Comparison of ENCODE assay signal across 20 cellular contexts in the genomic region with DNA sequence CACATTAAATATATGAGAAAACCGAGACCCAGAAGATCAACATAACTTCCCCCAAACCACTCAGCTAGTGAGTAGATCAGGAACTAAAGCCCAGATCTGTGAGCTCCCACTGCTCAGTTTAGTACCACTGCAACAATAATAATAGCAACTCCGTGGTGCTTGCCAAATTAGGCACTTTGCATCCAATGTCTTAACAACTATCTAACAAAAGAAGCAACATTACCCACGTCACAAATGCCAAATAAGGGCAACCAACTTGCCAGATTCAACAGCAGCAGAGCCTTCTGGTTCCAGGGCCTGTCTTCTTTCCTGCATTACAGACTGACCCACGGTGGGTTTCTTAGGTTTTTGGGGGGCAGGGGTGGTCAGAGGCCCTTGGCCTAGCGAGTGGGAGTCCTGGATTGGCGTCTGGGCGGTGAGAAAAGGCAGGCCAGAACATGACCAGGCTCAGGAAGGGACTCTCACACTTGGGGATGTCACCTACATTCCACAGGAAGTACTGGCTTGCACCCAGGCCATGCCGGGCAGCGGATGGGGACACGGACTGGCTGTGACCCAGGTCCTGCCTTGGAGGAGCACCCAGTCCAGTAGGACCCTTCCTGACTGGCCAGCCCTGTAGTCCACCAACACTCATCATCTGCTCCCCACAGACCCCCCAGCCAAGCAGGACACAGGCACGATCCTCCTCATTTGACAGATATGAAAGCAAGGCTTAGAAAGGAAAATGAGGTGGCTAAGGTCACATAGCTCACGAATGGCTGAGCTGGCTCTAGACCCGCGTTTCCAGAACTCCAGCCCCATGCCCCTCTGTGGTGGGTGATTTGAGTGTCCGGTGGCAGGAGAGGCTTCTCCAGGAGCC. TPM values are rescaled to one million over a fixed set of nuclear protein-coding genes. Genes with fewer than 3 reads are reported as not detected.
"Had no signal": no experiment of that assay in that cellular context is flagged by ENCODE, and none has a peak within 500 bp of the region (broad histone marks: within the 10 kb centered on the region; RNA-seq: fewer than 3 reads in every experiment).

No MANE protein-coding gene starts in this region.

- ATAC-seq: left colon, pancreas had no signal

- H3K4me3 Mint-ChIP-seq: activated CD4-positive, alpha-beta T cell treated with anti-CD3 and anti-CD28 coated beads, Interleukin-2, amount 10 ng/mL, durations not matched to agents 24 days and 14 days; activated naive CD4-positive, alpha-beta T cell treated with anti-CD3 and anti-CD28 coated beads for 36 hours; neural progenitor cell had no signal

- H3K9me3 ChIP-seq: adrenal gland, pancreas, thoracic aorta, uterus had no signal

- H3K27ac Mint-ChIP-seq: activated CD4-positive, alpha-beta T cell treated with anti-CD3 and anti-CD28 coated beads, Interleukin-2, amount 10 ng/mL, durations not matched to agents 24 days and 14 days; activated naive CD4-positive, alpha-beta T cell treated with anti-CD3 and anti-CD28 coated beads for 36 hours; activated T-helper 2 cell treated with anti-CD3 and anti-CD28 coated beads, Interferon-gamma antibody, Interleukin-2, Interleukin-4, amounts not matched to agents 10 μg/mL and 5 μg/mL and 100 μg/mL, durations not matched to agents 14 hours and 24 hours and 36 hours; neural progenitor cell had no signal

- H3K9ac ChIP-seq: neural progenitor cell had no signal

- H3K27ac ChIP-seq: adrenal gland, neural progenitor cell, pancreas, uterus had no signal

- H3K4me1 ChIP-seq: neural progenitor cell had no signal

- H3K36me3 ChIP-seq: adrenal gland, neural progenitor cell, pancreas, thoracic aorta, uterus had no signal

- DNase-seq: activated CD4-positive, alpha-beta T cell treated with anti-CD3 and anti-CD28 coated beads, Interleukin-2, amount 10 ng/mL, durations not matched to agents 24 days and 14 days; activated CD4-positive, CD25-positive, alpha-beta regulatory T cell; activated CD8-positive, alpha-beta memory T cell treated with anti-CD3 and anti-CD28 coated beads for 24 hours; activated naive CD4-positive, alpha-beta T cell treated with anti-CD3 and anti-CD28 coated beads for 36 hours; central memory CD4-positive, alpha-beta T cell; cortex of kidney; effector CD8-positive, alpha-beta T cell; foreskin melanocyte; left colon; midbrain; stimulated activated CD4-positive, alpha-beta T cell treated with anti-CD3 and anti-CD28 coated beads, Interleukin-1b, Interleukin-23, amount 100 ng/mL, for 48 hours; SW 1271; uterus had no signal

- H3K4me3 ChIP-seq: adrenal gland, neural progenitor cell, pancreas, thoracic aorta, uterus had no signal

- H3K9me3 Mint-ChIP-seq: activated CD4-positive, alpha-beta T cell treated with anti-CD3 and anti-CD28 coated beads, Interleukin-2, amount 10 ng/mL, durations not matched to agents 24 days and 14 days; activated naive CD4-positive, alpha-beta T cell treated with anti-CD3 and anti-CD28 coated beads for 36 hours; activated T-helper 2 cell treated with anti-CD3 and anti-CD28 coated beads, Interferon-gamma antibody, Interleukin-2, Interleukin-4, amounts not matched to agents 10 μg/mL and 5 μg/mL and 100 μg/mL, durations not matched to agents 14 hours and 24 hours and 36 hours; neural progenitor cell had no signal

- H3K27me3 ChIP-seq: pancreas, uterus had no signal

- H3K4me2 ChIP-seq: neural progenitor cell had no signal

- H2AFZ ChIP-seq: neural progenitor cell had no signal

RNA-seq across cellular contexts. Expression of gene HCRTR1, which starts 4.6 kb away (rescaled TPM):
- total RNA-seq: activated CD4-positive, alpha-beta T cell treated with anti-CD3 and anti-CD28 coated beads, Interleukin-2, amount 10 ng/mL, durations not matched to agents 24 days and 14 days; activated naive CD4-positive, alpha-beta T cell treated with anti-CD3 and anti-CD28 coated beads for 36 hours; activated T-helper 2 cell treated with anti-CD3 and anti-CD28 coated beads, Interferon-gamma antibody, Interleukin-2, Interleukin-4, amounts not matched to agents 10 μg/mL and 5 μg/mL and 100 μg/mL, durations not matched to agents 14 hours and 24 hours and 36 hours; fibroblast of lung; T-helper 2 cell treated with Interferon-gamma antibody and Interleukin-4, amounts not matched to agents 100 ng/mL and 5 ng/mL, for 36 hours; thoracic aorta; uterus had no signal

RNA-seq across cellular contexts. Expression of gene TINAGL1, which starts 45.8 kb away (rescaled TPM):
- total RNA-seq: activated CD4-positive, alpha-beta T cell treated with anti-CD3 and anti-CD28 coated beads, Interleukin-2, amount 10 ng/mL, durations not matched to agents 24 days and 14 days; activated naive CD4-positive, alpha-beta T cell treated with anti-CD3 and anti-CD28 coated beads for 36 hours; activated T-helper 2 cell treated with anti-CD3 and anti-CD28 coated beads, Interferon-gamma antibody, Interleukin-2, Interleukin-4, amounts not matched to agents 10 μg/mL and 5 μg/mL and 100 μg/mL, durations not matched to agents 14 hours and 24 hours and 36 hours; T-helper 2 cell treated with Interferon-gamma antibody and Interleukin-4, amounts not matched to agents 100 ng/mL and 5 ng/mL, for 36 hours had no signal
